Comparison of ENCODE assay signal across 19 cellular contexts in genomic region chr17:47870042-47870441, GRCh38. TPM values are rescaled to one million over a fixed set of nuclear protein-coding genes. Genes with fewer than 3 reads are reported as not detected.
DNase-seq lines count a peak whose midpoint lies in the region; ATAC-seq and TF ChIP-seq lines count a peak whose summit lies in the region.
"Had no signal": no experiment of that assay in that cellular context is flagged by ENCODE, and none has a peak within 500 bp of the region (broad histone marks: within the 10 kb centered on the region; RNA-seq: fewer than 3 reads in every experiment).

No MANE protein-coding gene starts in this region.

- H2AK5ac ChIP-seq in mesendoderm (ENCODE audit: low read length), result no peak overlapping the region

- H3K4me3 Mint-ChIP-seq in GM23338 (0 out of 3 replicates have a peak overlapping the region, but pooled peaks have one; percentile 28), T-cell (no peak overlapping the region)
- H3K4me3 Mint-ChIP-seq: B cell; CD4-positive, CD25-positive, alpha-beta regulatory T cell had no signal

- no peak overlapping the region for H4K5ac ChIP-seq in mesendoderm (ENCODE audit: low read length)

- H3K9me3 Mint-ChIP-seq in GM23338 (no peaks in the 10 kb centered on the region), T-cell (no peaks in the 10 kb centered on the region)

- no peak overlapping the region for H2BK120ac ChIP-seq in mesendoderm (ENCODE audit: low read depth, low read length)

- POLR2A ChIA-PET in T-cell (lab: Charles Lee), result no interaction called here

- H4K8ac ChIP-seq in mesendoderm (ENCODE audit: low read depth, low read length), result no peak overlapping the region

- H2BK15ac ChIP-seq in mesendoderm (replicated peaks; ENCODE audit: low read depth), result no peak overlapping the region

- H3K79me2 ChIP-seq in GM23338 (replicated peaks; ENCODE audit: insufficient read depth) (no peaks in the 10 kb centered on the region), mesendoderm (ENCODE audit: control insufficient read depth, insufficient read depth, low read length) (no peaks in the 10 kb centered on the region)

- H3F3A ChIP-seq in GM23338 (replicated peaks; ENCODE audit: low read depth), result peaks cover 6% of the 10 kb centered on the region; the same call in 1 of the 2 replicates

- no CpG with 5 or more reads among the region's 1 CpG for WGBS in mesendoderm (ENCODE audit: extremely low coverage, insufficient coverage, low lambda C conversion rate)

- TF ChIP-seq CTCF in GM23338 (conservative IDR thresholded peaks at IDR 0.05; ENCODE audit: low read depth in 2 of 2) (no peak), foreskin fibroblast (IDR thresholded peaks at IDR 0.05; ENCODE audit: low read depth, low read length) (no peak)

- CTCF ChIA-PET in T-cell (lab: Charles Lee), result no interaction called here

- H3K4ac ChIP-seq in mesendoderm (ENCODE audit: low read depth, low read length), result no peak overlapping the region

- H3K4me3 ChIP-seq in GM23338 (0 out of 2 replicates have a peak overlapping the region, but pooled peaks have one; percentile 26), mesendoderm (ENCODE audit: low read length) (no peak overlapping the region), foreskin fibroblast (ENCODE audit: low read depth in 1 of 2, low read length in 2 of 2) (no peak overlapping the region)
- H3K4me3 ChIP-seq: PC-9 had no signal

- H3K23ac ChIP-seq in mesendoderm (ENCODE audit: low read length), result no peak overlapping the region

- peaks cover 47% of the 10 kb centered on the region for H3K4me1 Mint-ChIP-seq in GM23338
- peaks cover 1 to 6% (median 3%) of the 10 kb centered on the region in 3 donors for H3K4me1 Mint-ChIP-seq in T-cell

- peaks cover 5% of the 10 kb centered on the region; the same call in 1 of the 2 replicates for H4K20me1 ChIP-seq in GM23338 (replicated peaks; ENCODE audit: insufficient read depth)

- peak; percentile 8 for DNase-seq in GM23338 (ENCODE audit: low spot score)
- peak; percentile 46 for DNase-seq in NCI-H69 (lab: John Stamatoyannopoulos, UW)
- DNase-seq in mesendoderm, result peak; percentile 73
- no peak for DNase-seq in caudate nucleus (lab: John Stamatoyannopoulos, UW)
- no peak for DNase-seq in foreskin fibroblast
- DNase-seq in T-cell, result no peak
- DNase-seq: CD4-positive, CD25-positive, alpha-beta regulatory T cell; DMS153; GF-D8; NCI-H187; NCI-H2227 treated with DMSO at 0.1 percent for 48 hours; NCI-H510A treated with DMSO at 0.1 percent for 48 hours; NCI-H82; PC-9; SIG-M5 had no signal

- H3K36me3 ChIP-seq in GM23338 (ENCODE audit: insufficient read depth) (no peaks in the 10 kb centered on the region), mesendoderm (ENCODE audit: control insufficient read depth, insufficient read depth, low read length) (no peaks in the 10 kb centered on the region)

- H3K4me1 ChIP-seq in GM23338 (ENCODE audit: insufficient read depth) (peaks cover 37% of the 10 kb centered on the region), mesendoderm (ENCODE audit: control insufficient read depth, low read depth, low read length) (peaks cover 22% of the 10 kb centered on the region)

- H3K36me3 Mint-ChIP-seq in GM23338 (ENCODE audit: low read depth) (no peaks in the 10 kb centered on the region), T-cell (no peaks in the 10 kb centered on the region)
- H3K36me3 Mint-ChIP-seq: CD4-positive, CD25-positive, alpha-beta regulatory T cell had no signal

- no peak overlapping the region for H3K27ac ChIP-seq in GM23338 (ENCODE audit: low read depth)
- H3K27ac ChIP-seq in mesendoderm (ENCODE audit: low read depth, low read length), result no peak overlapping the region
- H3K27ac ChIP-seq in caudate nucleus (ENCODE audit: low read depth, low read length), result no peak overlapping the region
- H3K27ac ChIP-seq: KMS-11, PC-9, RWPE1 had no signal

- no peak overlapping the region for H2BK5ac ChIP-seq in mesendoderm (ENCODE audit: low read length)

- peaks cover 69% of the 10 kb centered on the region for H3K27me3 ChIP-seq in GM23338 (ENCODE audit: insufficient read depth)
- no peaks in the 10 kb centered on the region for H3K27me3 ChIP-seq in mesendoderm (ENCODE audit: insufficient read depth, low read length, poor library complexity)

- H3K79me1 ChIP-seq in mesendoderm (ENCODE audit: low read length), result no peaks in the 10 kb centered on the region

- peak overlapping the region; percentile 45 for H3K56ac ChIP-seq in mesendoderm (ENCODE audit: low read length)

- ATAC-seq in GM23338 (no peak; the same call in 2 of the 3 replicates), T-cell (replicated peaks in 1 of 4) (no peak)

- no peak overlapping the region for H3K18ac ChIP-seq in mesendoderm (ENCODE audit: low read length)

- peaks cover 58% of the 10 kb centered on the region for H3K27me3 Mint-ChIP-seq in GM23338 (ENCODE audit: insufficient read depth, low read depth, poor library complexity)
- peaks cover 33 to 53% of the 10 kb centered on the region in 2 donors for H3K27me3 Mint-ChIP-seq in T-cell

- H3K9ac ChIP-seq in mesendoderm (ENCODE audit: low read length), result no peak overlapping the region
- H3K9ac ChIP-seq: KMS-11 had no signal

- H3K27ac Mint-ChIP-seq in GM23338 (no peak overlapping the region), T-cell (no peak overlapping the region)
- H3K27ac Mint-ChIP-seq: B cell had no signal

- no peak overlapping the region for H2AFZ ChIP-seq in GM23338
- H2AFZ ChIP-seq: PC-9 had no signal

- peak overlapping the region; percentile 67 for H3K4me2 ChIP-seq in GM23338
- H3K4me2 ChIP-seq in mesendoderm (ENCODE audit: low read length), result no peak overlapping the region
- H3K4me2 ChIP-seq: KMS-11, PC-9 had no signal

- no peaks in the 10 kb centered on the region for H3K9me2 ChIP-seq in GM23338 (ENCODE audit: insufficient read depth)

TF ChIP-seq in GM23338, 12 proteins besides CTCF, POLR2A, EP300 and RAD21:
- TF ChIP-seq NANOG (IDR thresholded peaks at IDR 0.05; ENCODE audit: borderline replicate concordance), result no peak
- TF ChIP-seq STAT1 (IDR thresholded peaks at IDR 0.05; ENCODE audit: unreplicated experiment), result no peak
- no peak for TF ChIP-seq CREB1 (CRISPR knock-in tag; IDR thresholded peaks at IDR 0.05; ENCODE audit: low read depth)
- TF ChIP-seq EZH2 (IDR thresholded peaks at IDR 0.05; ENCODE audit: low read depth, unreplicated experiment), result no peak
- no peak for TF ChIP-seq ZNF114 (CRISPR knock-in tag; IDR thresholded peaks at IDR 0.05)
- TF ChIP-seq REST (IDR thresholded peaks at IDR 0.05; ENCODE audit: unreplicated experiment), result no peak

RNA-seq across cellular contexts. Expression of gene SP6, which starts 19.1 kb away (rescaled TPM):
- 0.82 and 1.0 TPM in 2 replicates for total RNA-seq in GM23338 (2014; rRNA removed; shearing (Covaris generic))
- 0.13 and 0.23 TPM in 2 replicates for polyA plus RNA-seq in GM23338 (2016; fragmentation: Nextera tagmentation; extraction: Ambion mirVana)
- polyA plus RNA-seq in mesendoderm (2013, experiment 1 of 2), result 0.91 TPM
- 0.78 TPM for polyA plus RNA-seq in mesendoderm (2013, experiment 2 of 2)
- under 1 TPM; 0.10 to 0.26 (median 0.13) TPM for total RNA-seq in T-cell
- total RNA-seq: B cell had no signal
- polyA plus RNA-seq: CD4-positive, CD25-positive, alpha-beta regulatory T cell had no signal

RNA-seq across cellular contexts. Expression of gene SP2, which starts 26.0 kb away (rescaled TPM):
- 6.0 and 7.6 TPM in 2 replicates for total RNA-seq in GM23338 (2014; rRNA removed; shearing (Covaris generic))
- polyA plus RNA-seq in GM23338 (2016; fragmentation: Nextera tagmentation; extraction: Ambion mirVana), result 10.8 and 12.9 TPM in 2 replicates
- 32.7 TPM for polyA plus RNA-seq in mesendoderm (2013, experiment 1 of 2)
- polyA plus RNA-seq in mesendoderm (2013, experiment 2 of 2), result 32.4 TPM
- total RNA-seq in T-cell, result 10 to 100 TPM; 27.1 to 41.6 (median 32.8) TPM

RNA-seq across cellular contexts. Expression of gene SCRN2, which starts 29.0 kb away (rescaled TPM):
- total RNA-seq in GM23338 (2014; rRNA removed; shearing (Covaris generic)), result 39.1 and 40.6 TPM in 2 replicates
- 44.0 and 45.5 TPM in 2 replicates for polyA plus RNA-seq in GM23338 (2016; fragmentation: Nextera tagmentation; extraction: Ambion mirVana)
- 6.6 TPM for polyA plus RNA-seq in mesendoderm (2013, experiment 1 of 2)
- 7.7 TPM for polyA plus RNA-seq in mesendoderm (2013, experiment 2 of 2)
- total RNA-seq in T-cell, result 10 to 100 TPM; 27.0 to 44.3 (median 40.6) TPM

RNA-seq across cellular contexts. Expression of gene LRRC46, which starts 38.6 kb away (rescaled TPM):
- 0.35 TPM in 1 of 2 replicates, not detected in the other for total RNA-seq in GM23338 (2014; rRNA removed; shearing (Covaris generic))
- 0.14 and 0.18 TPM in 2 replicates for polyA plus RNA-seq in GM23338 (2016; fragmentation: Nextera tagmentation; extraction: Ambion mirVana)
- 0.20 TPM for polyA plus RNA-seq in mesendoderm (2013, experiment 1 of 2)
- 0.43 TPM for polyA plus RNA-seq in mesendoderm (2013, experiment 2 of 2)
- 1 to 10 TPM in 2 of 5 donors, under 1 TPM in 3; 0.20 to 1.0 (median 0.88) TPM for total RNA-seq in T-cell
- total RNA-seq: Daoy had no signal

RNA-seq across cellular contexts. Expression of gene MRPL10, which starts 38.7 kb away (rescaled TPM):
- 74.7 and 75.8 TPM in 2 replicates for total RNA-seq in GM23338 (2014; rRNA removed; shearing (Covaris generic))
- polyA plus RNA-seq in GM23338 (2016; fragmentation: Nextera tagmentation; extraction: Ambion mirVana), result 50.2 and 53.5 TPM in 2 replicates
- polyA plus RNA-seq in mesendoderm (2013, experiment 1 of 2), result 60.1 TPM
- polyA plus RNA-seq in mesendoderm (2013, experiment 2 of 2), result 60.8 TPM
- 10 to 100 TPM; 34.1 to 60.1 (median 41.6) TPM for total RNA-seq in T-cell

Comparison
In these comparisons a context has a peak if more than half of its experiments do, and no peak if none do; other contexts are left out.
1. DNase-seq: peak in GM23338 (single experiment), NCI-H69 (single experiment) and mesendoderm (single experiment); none in caudate nucleus (0 of 61), foreskin fibroblast (0 of 2) and T-cell (0 of 34).